17 cellular contexts compared by ENCODE assay signal in genomic region chr2:217977840-217978535, GRCh38. TPM values are rescaled to one million over a fixed set of nuclear protein-coding genes. Genes with fewer than 3 reads are reported as not detected.
DNase-seq lines count a peak whose midpoint lies in the region; ATAC-seq and TF ChIP-seq lines count a peak whose summit lies in the region.
"Had no signal": no experiment of that assay in that cellular context is flagged by ENCODE, and none has a peak within 500 bp of the region (broad histone marks: within the 10 kb centered on the region; RNA-seq: fewer than 3 reads in every experiment).

No MANE protein-coding gene starts in this region.

- ATAC-seq in gastroesophageal sphincter: no peak
- ATAC-seq in thoracic aorta (ENCODE audit: insufficient number of reproducible peaks, low FRiP score, low read depth): no peak
- ATAC-seq in HG02885 (IDR thresholded peaks at IDR 0.05; ENCODE audit: poor library complexity, unreplicated experiment): no peak
- ATAC-seq: activated naive CD8-positive, alpha-beta T cell treated with anti-CD3 and anti-CD28 coated beads, Interleukin-2, amount 50 U/mL, for 24 hours had no signal

- intact Hi-C loops in adrenal gland (cut with DNase I): no loop called here
- intact Hi-C loops in Calu3 (cut with micrococcal nuclease; ENCODE audit: unreplicated experiment): no loop called here

- H3K36me3 Mint-ChIP-seq in Calu3 (ENCODE audit: insufficient read depth, unreplicated experiment): no peaks in the 10 kb centered on the region

- TF ChIP-seq EP300 in gastroesophageal sphincter (IDR thresholded peaks at IDR 0.05): no peak

- H3K9me3 Mint-ChIP-seq in Calu3 (ENCODE audit: low read depth, unreplicated experiment): no peaks in the 10 kb centered on the region
- H3K9me3 Mint-ChIP-seq: activated naive CD8-positive, alpha-beta T cell treated with anti-CD3 and anti-CD28 coated beads, Interleukin-2, amount 50 U/mL, for 24 hours; dendritic cell treated with granulocyte-macrophage colony-stimulating factor and Interleukin-4, amounts not matched to agents 40 ng/mL and 50 ng/mL, for 4 days; neural crest cell had no signal

- peak overlapping the region in 4 of 5 donors; percentile 78 to 94 (median 84) for H3K27ac ChIP-seq in adrenal gland
- H3K27ac ChIP-seq in gastroesophageal sphincter: peak overlapping the region; percentile 89 to 97 (median 91)
- peak overlapping the region; percentile 86 for H3K27ac ChIP-seq in muscle layer of colon (ENCODE audit: low read depth, low read length)
- peak overlapping the region; percentile 56 to 68 for H3K27ac ChIP-seq in thoracic aorta

- peak overlapping the region in 1 of 4 donors; percentile 65 for H3K4me3 ChIP-seq in adrenal gland
- H3K4me3 ChIP-seq in gastroesophageal sphincter: peak overlapping the region; percentile 63 to 67
- peak overlapping the region; percentile 61 to 63 for H3K4me3 ChIP-seq in muscle layer of colon (ENCODE audit: low read depth in 1 of 2, low read length in 2 of 2)
- H3K4me3 ChIP-seq in thoracic aorta: peak overlapping the region; percentile 81
- no peak overlapping the region for H3K4me3 ChIP-seq in BE2C (ENCODE audit: low read depth, low read length)

- H3K27ac Mint-ChIP-seq in Calu3 (ENCODE audit: unreplicated experiment): no peak overlapping the region
- H3K27ac Mint-ChIP-seq: activated naive CD8-positive, alpha-beta T cell treated with anti-CD3 and anti-CD28 coated beads, Interleukin-2, amount 50 U/mL, for 24 hours; dendritic cell treated with granulocyte-macrophage colony-stimulating factor and Interleukin-4, amounts not matched to agents 40 ng/mL and 50 ng/mL, for 4 days had no signal

- CTCF ChIA-PET in Calu3 (lab: Charles Lee): interaction anchor here (0.7 kb wide), 2 partner anchors 16 to 152 kb away, joined by 3 read pairs; no protein-coding TSS in a partner anchor

- H3K9ac ChIP-seq in muscle layer of colon (ENCODE audit: low read length): peak overlapping the region; percentile 32

- H3K36me3 ChIP-seq in adrenal gland (replicated peaks in 1 of 2) (peaks cover 0 to 12% of the 10 kb centered on the region in 2 donors), gastroesophageal sphincter (no peaks in the 10 kb centered on the region), muscle layer of colon (ENCODE audit: insufficient read depth, low read length) (no peaks in the 10 kb centered on the region), thoracic aorta (peaks cover 10% of the 10 kb centered on the region), BE2C (peaks cover 46% of the 10 kb centered on the region)

- H3K27me3 ChIP-seq in adrenal gland (no peaks in the 10 kb centered on the region), gastroesophageal sphincter (no peaks in the 10 kb centered on the region), muscle layer of colon (ENCODE audit: control insufficient read depth in 1 of 2, insufficient read depth in 2 of 2, low read length in 2 of 2) (no peaks in the 10 kb centered on the region), thoracic aorta (replicated peaks; ENCODE audit: insufficient read depth) (no peaks in the 10 kb centered on the region), BE2C (no peaks in the 10 kb centered on the region)

- H3K9me3 ChIP-seq in adrenal gland (replicated peaks in 1 of 3) (no peaks in the 10 kb centered on the region), gastroesophageal sphincter (no peaks in the 10 kb centered on the region), muscle layer of colon (ENCODE audit: low read length) (no peaks in the 10 kb centered on the region), thoracic aorta (no peaks in the 10 kb centered on the region), BE2C (no peaks in the 10 kb centered on the region)

- H3K27me3 Mint-ChIP-seq in Calu3 (ENCODE audit: unreplicated experiment): peaks cover 36% of the 10 kb centered on the region

- peaks cover 6% of the 10 kb centered on the region for H3K4me1 Mint-ChIP-seq in Calu3 (ENCODE audit: low read depth, unreplicated experiment)
- H3K4me1 Mint-ChIP-seq: activated naive CD8-positive, alpha-beta T cell treated with anti-CD3 and anti-CD28 coated beads, Interleukin-2, amount 50 U/mL, for 24 hours had no signal

- H3K4me1 ChIP-seq in adrenal gland (replicated peaks in 1 of 2): peaks cover 31 to 68% of the 10 kb centered on the region in 2 donors
- peaks cover 3 to 90% (median 41%) of the 10 kb centered on the region in 3 donors for H3K4me1 ChIP-seq in gastroesophageal sphincter
- peaks cover 63% of the 10 kb centered on the region for H3K4me1 ChIP-seq in muscle layer of colon (ENCODE audit: insufficient read depth, low read length)
- peaks cover 27 to 84% of the 10 kb centered on the region in 2 donors for H3K4me1 ChIP-seq in thoracic aorta (ENCODE audit: control insufficient read depth in 1 of 2, low read depth in 2 of 2)
- H3K4me1 ChIP-seq in BE2C: no peaks in the 10 kb centered on the region

- DNase-seq in adrenal gland (peak in 1 of 7 donors; percentile 19), thoracic aorta (ENCODE audit: low spot score) (no peak), Calu3 (no peak), BE2C (no peak)
- no peak for DNase-seq in stimulated activated naive CD4-positive, alpha-beta T cell (lab: John Stamatoyannopoulos, UW)
- DNase-seq: activated CD4-positive, alpha-beta T cell treated with anti-CD3 and anti-CD28 coated beads, Interleukin-2, amount 50 U/mL, for 1 hour; activated naive CD8-positive, alpha-beta T cell treated with anti-CD3 and anti-CD28 coated beads, Interleukin-2, amount 50 U/mL, for 24 hours; activated T-cell treated with anti-CD3 and anti-CD28 coated beads, Interleukin-2, amount 50 U/mL, for 48 hours; foreskin fibroblast; IMR-90; NCI-H1417 treated with DMSO at 0.1 percent for 48 hours had no signal

- TF ChIP-seq POLR2A in adrenal gland (IDR thresholded peaks at IDR 0.05): no peak
- TF ChIP-seq POLR2A in gastroesophageal sphincter (IDR thresholded peaks at IDR 0.05): no peak

- WGBS in adrenal gland, 4 donors: 38 to 51% (median 45%) methylated on average over 10 to 16 of the region's 16 CpGs
- WGBS in gastroesophageal sphincter (ENCODE audit: low coverage in 1 of 2), 2 donors: 24 to 26% methylated on average over 5 to 6 of the region's 16 CpGs

- no peak overlapping the region for H3K4me3 Mint-ChIP-seq in Calu3 (ENCODE audit: low read depth, unreplicated experiment)
- H3K4me3 Mint-ChIP-seq: activated naive CD8-positive, alpha-beta T cell treated with anti-CD3 and anti-CD28 coated beads, Interleukin-2, amount 50 U/mL, for 24 hours; dendritic cell treated with granulocyte-macrophage colony-stimulating factor and Interleukin-4, amounts not matched to agents 40 ng/mL and 50 ng/mL, for 4 days had no signal

- TF ChIP-seq CTCF in adrenal gland (IDR thresholded peaks at IDR 0.05): no peak
- TF ChIP-seq CTCF in gastroesophageal sphincter (IDR thresholded peaks at IDR 0.05): no peak
- no peak for TF ChIP-seq CTCF in thoracic aorta (IDR thresholded peaks at IDR 0.05)
- no peak for TF ChIP-seq CTCF in Calu3 (IDR thresholded peaks at IDR 0.05; ENCODE audit: unreplicated experiment)
- TF ChIP-seq CTCF in BE2C (IDR thresholded peaks at IDR 0.05; ENCODE audit: low read depth, low read length): no peak

- no TSS peak for BruUV-seq in Calu3 (replicated peaks; lab: Mats Ljungman, UMichigan)

RNA-seq across cellular contexts. Expression of gene TNS1, which starts 24.8 kb away (rescaled TPM):
- total RNA-seq in adrenal gland (100 to 1,000 TPM; 238 to 341 (median 304) TPM), gastroesophageal sphincter (1,000 to 10,000 TPM in 3 of 4 donors, 100 to 1,000 TPM in 1; 825 to 2,193 (median 1,462) TPM), thoracic aorta (1,000 to 10,000 TPM; 1,836 to 2,296 TPM), Calu3 (2022) (2.2 and 2.3 TPM in 2 replicates)
- polyA plus RNA-seq in adrenal gland: 100 to 1,000 TPM in 2 of 3 donors, 10 to 100 TPM in 1; 46.7 to 123 (median 122) TPM
- polyA plus RNA-seq in BE2C (2012; ENCODE audit: insufficient read depth, insufficient read length, low read depth): 65.0 TPM
- total RNA-seq: NCI-H460 had no signal

Comparison
In these comparisons a context has a peak if more than half of its experiments do, and no peak if none do; other contexts are left out.
1. RNA of gene TNS1, which starts 24.8 kb away (total RNA-seq): 1,836 to 2,296 TPM in thoracic aorta, 825 to 2,193 TPM in gastroesophageal sphincter and 238 to 341 TPM in adrenal gland; 2.2 to 2.3 TPM in Calu3; every median in the first group is over 10 times any median in the second.
2. Peak in every context shown above with its lines, with median percentiles within 50 percentile points of each other: H3K27ac ChIP-seq.